Comparison of ENCODE assay signal across 16 cellular contexts in genomic region chr5:175572922-175573321, GRCh38.
A peak's percentile ranks its signal among the peaks of the same experiment; 100 is the strongest.
DNase-seq lines count a peak whose midpoint lies in the region; ATAC-seq and TF ChIP-seq lines count a peak whose summit lies in the region.
"Had no signal": no experiment of that assay in that cellular context is flagged by ENCODE, and none has a peak within 500 bp of the region (broad histone marks: within the 10 kb centered on the region; RNA-seq: fewer than 3 reads in every experiment).

No MANE protein-coding gene starts in this region.

- in situ Hi-C loops in astrocyte of the spinal cord (cut with HindIII; ENCODE audit: low sequenced_read_pairs), result no loop called here
- in situ Hi-C loops in transverse colon (cut with MboI; ENCODE audit: low pct_ligation_motif_present in 1 of 4, low pct_unique_long_range_greater_than_20kb in 1 of 4, low sequenced_read_pairs in 3 of 4), result no loop called here

- H3K4me3 ChIP-seq in astrocyte of the spinal cord (ENCODE audit: low read depth, low read length), result no peak overlapping the region
- no peak overlapping the region for H3K4me3 ChIP-seq in transverse colon
- H3K4me3 ChIP-seq: esophagus squamous epithelium, K562, vagina had no signal

- TF ChIP-seq POLR2A in transverse colon (IDR thresholded peaks at IDR 0.05), result no peak

- 30 to 36% methylated on average over 5 of the region's 5 CpGs for WGBS in transverse colon (ENCODE audit: low coverage in 1 of 2), 2 donors

- TF ChIP-seq CTCF in astrocyte of the spinal cord (IDR thresholded peaks at IDR 0.05; ENCODE audit: low read depth, low read length) (no peak), transverse colon (IDR thresholded peaks at IDR 0.05) (no peak)

- H3K27ac ChIP-seq in transverse colon, result no peak overlapping the region
- H3K27ac ChIP-seq: esophagus squamous epithelium, vagina had no signal

- no peak for DNase-seq in Right ventricle myocardium inferior (ENCODE audit: missing footprints)
- no peak for DNase-seq in cardiac septum (ENCODE audit: low spot score)
- DNase-seq in astrocyte of the spinal cord (ENCODE audit: low read depth, low spot score), result peak; percentile 45
- no peak for DNase-seq in left ventricle myocardium superior
- DNase-seq in transverse colon, result peak; percentile 37
- no peak for DNase-seq in globus pallidus (ENCODE audit: low spot score)
- no peak for DNase-seq in NCI-H2227 (lab: John Stamatoyannopoulos, UW; ENCODE audit: unreplicated experiment)
- DNase-seq: activated CD4-positive, alpha-beta T cell treated with anti-CD3 and anti-CD28 coated beads for 48 hours; activated effector memory CD4-positive, alpha-beta T cell treated with anti-CD3 and anti-CD28 coated beads, Interleukin-2, amount 50 U/mL, for 16 hours; esophagus squamous epithelium; NCI-H1930; stimulated activated CD4-positive, alpha-beta T cell treated with anti-CD3 and anti-CD28 coated beads, Interleukin-15, amount 100 ng/mL, for 24 hours; T-cell had no signal

- no peak for TF ChIP-seq EP300 in transverse colon (IDR thresholded peaks at IDR 0.05; ENCODE audit: low read depth)

- peaks cover 0 to 14% (median 9%) of the 10 kb centered on the region in 4 donors for H3K4me1 ChIP-seq in transverse colon
- H3K4me1 ChIP-seq: esophagus squamous epithelium, vagina had no signal

- H3K27me3 ChIP-seq in transverse colon, result peaks cover 42% of the 10 kb centered on the region
- H3K27me3 ChIP-seq: vagina had no signal

- intact Hi-C loops in Right ventricle myocardium inferior (cut with DNase I) (no loop called here), cardiac septum (cut with DNase I) (loop anchor here (1.0 to 10.0 kb wide), 4 partner anchors 36 to 142 kb away; no protein-coding TSS in a partner anchor), left ventricle myocardium superior (cut with micrococcal nuclease) (no loop called here), transverse colon (cut with DNase I; ENCODE audit: low total_unique reads) (no loop called here)

- no peaks in the 10 kb centered on the region for H3K9me3 ChIP-seq in transverse colon
- H3K9me3 ChIP-seq: esophagus squamous epithelium, vagina had no signal

- peak; percentile 85 for ATAC-seq in Right ventricle myocardium inferior
- peak; percentile 94 for ATAC-seq in left ventricle myocardium superior
- ATAC-seq in GM21447 (IDR thresholded peaks at IDR 0.05; ENCODE audit: unreplicated experiment), result no peak
- ATAC-seq: K562, T-cell had no signal

- H3K36me3 ChIP-seq in transverse colon, result no peaks in the 10 kb centered on the region
- H3K36me3 ChIP-seq: esophagus squamous epithelium, vagina had no signal

Comparison
In these comparisons a context has a peak if more than half of its experiments do, and no peak if none do; other contexts are left out.
1. DNase-seq: peak in astrocyte of the spinal cord (single experiment) and transverse colon (single experiment); none in Right ventricle myocardium inferior (single experiment), cardiac septum (single experiment), left ventricle myocardium superior (single experiment), globus pallidus (single experiment) and NCI-H2227 (single experiment).